1 cellular context compared by ENCODE assay signal in genomic region chr7:41163991-41164390, GRCh38.
TF ChIP-seq lines count a peak whose summit lies in the region.

No MANE protein-coding gene starts in this region.

TF ChIP-seq in IMR-90, 13 proteins besides CTCF, POLR2A, EP300 and RAD21:
- TF ChIP-seq MAFK (IDR thresholded peaks at IDR 0.05; ENCODE audit: low read depth, low read length) = no peak
- TF ChIP-seq CHD1 (IDR thresholded peaks at IDR 0.05; ENCODE audit: low read depth, low read length) = no peak
- TF ChIP-seq RFX5 (IDR thresholded peaks at IDR 0.05; ENCODE audit: low read depth, low read length) = no peak
- TF ChIP-seq USF2 (IDR thresholded peaks at IDR 0.05; ENCODE audit: low read depth, low read length) = no peak
- no peak for TF ChIP-seq FOS (IDR thresholded peaks at IDR 0.05; ENCODE audit: low read depth, low read length)
- TF ChIP-seq MXI1 (IDR thresholded peaks at IDR 0.05; ENCODE audit: borderline replicate concordance, low read depth, low read length) = no peak
- no peak for TF ChIP-seq MAZ (IDR thresholded peaks at IDR 0.05; ENCODE audit: borderline replicate concordance, low read depth, low read length)
- no peak for TF ChIP-seq BHLHE40 (IDR thresholded peaks at IDR 0.05; ENCODE audit: low read depth, low read length)
- TF ChIP-seq NFE2L2 (IDR thresholded peaks at IDR 0.05; ENCODE audit: low read depth, low read length) = no peak
